In the genomic region with DNA sequence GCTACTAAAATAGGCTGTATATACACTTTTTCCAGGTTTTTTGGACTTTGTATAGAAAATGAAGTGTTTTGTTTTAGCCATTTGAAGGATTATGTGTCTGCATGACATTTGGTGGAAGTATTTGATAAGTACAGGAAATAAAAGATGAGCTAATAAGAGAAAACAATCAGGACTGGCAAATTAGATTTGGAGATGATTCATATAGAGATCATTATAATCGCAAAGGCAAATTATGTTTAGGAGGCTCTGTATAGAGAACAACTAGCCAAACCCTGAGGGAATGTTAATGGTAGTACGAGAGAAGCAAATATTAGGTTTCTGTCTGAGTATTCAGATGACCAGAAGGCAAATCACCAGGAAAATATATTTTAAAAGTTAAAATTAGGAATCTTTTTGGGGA, we compare ENCODE assay signal across 23 cellular contexts. TPM values are rescaled to one million over a fixed set of nuclear protein-coding genes. Genes with fewer than 3 reads are reported as not detected.
DNase-seq lines count a peak whose midpoint lies in the region; ATAC-seq and TF ChIP-seq lines count a peak whose summit lies in the region.
"Had no signal": no experiment of that assay in that cellular context is flagged by ENCODE, and none has a peak within 500 bp of the region (broad histone marks: within the 10 kb centered on the region; RNA-seq: fewer than 3 reads in every experiment).

No MANE protein-coding gene starts in this region.

- peaks cover 56% of the 10 kb centered on the region for H3K4me1 ChIP-seq in left ventricle myocardium inferior
- H3K4me1 ChIP-seq in mucosa of descending colon (ENCODE audit: low read depth), result no peaks in the 10 kb centered on the region

- DNase-seq in left ventricle myocardium inferior, result no peak
- no peak for DNase-seq in left ventricle myocardium superior
- peak; percentile 17 for DNase-seq in foreskin melanocyte
- DNase-seq in NCI-H345 (lab: John Stamatoyannopoulos, UW), result no peak
- no peak for DNase-seq in mucosa of descending colon
- DNase-seq: COR-L47, EL, GDM1, HCEC 1CT, Kasumi-1, MV-4-11, NCI-H1105, NCI-H2029, NCI-H526 treated with DMSO at 0.1 percent for 48 hours, PC-9, SJCRH30 had no signal

- H3K27ac ChIP-seq in left ventricle myocardium inferior (replicated peaks), result peak overlapping the region; percentile 53
- H3K27ac ChIP-seq: HL-60, PC-9, SJCRH30 had no signal

- TF ChIP-seq CTCF in left ventricle myocardium inferior (IDR thresholded peaks at IDR 0.05; ENCODE audit: borderline replicate concordance) (no peak), mucosa of descending colon (IDR thresholded peaks at IDR 0.05) (no peak)

- no peak overlapping the region for H3K4me3 ChIP-seq in left ventricle myocardium inferior
- H3K4me3 ChIP-seq in mucosa of descending colon, result no peak overlapping the region
- H3K4me3 ChIP-seq: GM12878, PC-9, SJCRH30 had no signal

- no peaks in the 10 kb centered on the region for H3K27me3 ChIP-seq in left ventricle myocardium inferior (ENCODE audit: low read depth)
- H3K27me3 ChIP-seq: SJCRH30 had no signal

- ATAC-seq in left ventricle myocardium superior (no peak), SK-N-SH treated with all-trans-retinoic acid at 6 μM for 48 hours (peak; percentile 84), GM19023 (IDR thresholded peaks at IDR 0.05; ENCODE audit: unreplicated experiment) (no peak), mucosa of descending colon (no peak)
- ATAC-seq: GM12878, Right ventricle myocardium inferior had no signal

- intact Hi-C loops in left ventricle myocardium inferior (cut with micrococcal nuclease) (no loop called here), left ventricle myocardium superior (cut with micrococcal nuclease) (no loop called here), mucosa of descending colon (cut with DNase I, micrococcal nuclease) (no loop called here)

- no peaks in the 10 kb centered on the region for H3K36me3 ChIP-seq in left ventricle myocardium inferior
- no peaks in the 10 kb centered on the region for H3K36me3 ChIP-seq in mucosa of descending colon (ENCODE audit: low read depth)
- H3K36me3 ChIP-seq: SJCRH30 had no signal

- H3K9me3 ChIP-seq in left ventricle myocardium inferior (replicated peaks) (no peaks in the 10 kb centered on the region), mucosa of descending colon (no peaks in the 10 kb centered on the region)
- H3K9me3 ChIP-seq: SJCRH30 had no signal

TF ChIP-seq in SK-N-SH treated with all-trans-retinoic acid at 6 μM for 48 hours, 23 proteins besides CTCF, POLR2A, EP300 and RAD21:
- TF ChIP-seq TCF4 (CRISPR knock-in tag; IDR thresholded peaks at IDR 0.05; ENCODE audit: borderline replicate concordance) (0 out of 2 replicates have a peak, but pooled peaks have one; percentile 20), TSHZ2 (CRISPR knock-in tag; IDR thresholded peaks at IDR 0.05) (no peak), TOX (CRISPR knock-in tag; IDR thresholded peaks at IDR 0.05; ENCODE audit: borderline replicate concordance) (no peak), CREB5 (CRISPR knock-in tag; IDR thresholded peaks at IDR 0.05; ENCODE audit: low read depth) (0 out of 2 replicates have a peak, but pooled peaks have one; percentile 46), ISL1 (CRISPR knock-in tag; IDR thresholded peaks at IDR 0.05) (peak; percentile 88)
- TF ChIP-seq, protein P1, sequence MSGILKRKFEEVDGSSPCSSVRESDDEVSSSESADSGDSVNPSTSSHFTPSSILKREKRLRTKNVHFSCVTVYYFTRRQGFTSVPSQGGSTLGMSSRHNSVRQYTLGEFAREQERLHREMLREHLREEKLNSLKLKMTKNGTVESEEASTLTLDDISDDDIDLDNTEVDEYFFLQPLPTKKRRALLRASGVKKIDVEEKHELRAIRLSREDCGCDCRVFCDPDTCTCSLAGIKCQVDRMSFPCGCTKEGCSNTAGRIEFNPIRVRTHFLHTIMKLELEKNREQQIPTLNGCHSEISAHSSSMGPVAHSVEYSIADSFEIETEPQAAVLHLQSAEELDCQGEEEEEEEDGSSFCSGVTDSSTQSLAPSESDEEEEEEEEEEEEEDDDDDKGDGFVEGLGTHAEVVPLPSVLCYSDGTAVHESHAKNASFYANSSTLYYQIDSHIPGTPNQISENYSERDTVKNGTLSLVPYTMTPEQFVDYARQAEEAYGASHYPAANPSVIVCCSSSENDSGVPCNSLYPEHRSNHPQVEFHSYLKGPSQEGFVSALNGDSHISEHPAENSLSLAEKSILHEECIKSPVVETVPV (CRISPR knock-in tag; IDR thresholded peaks at IDR 0.05), result peak; percentile 35; the same call in 1 of the 2 replicates
- TF ChIP-seq, protein P2, sequence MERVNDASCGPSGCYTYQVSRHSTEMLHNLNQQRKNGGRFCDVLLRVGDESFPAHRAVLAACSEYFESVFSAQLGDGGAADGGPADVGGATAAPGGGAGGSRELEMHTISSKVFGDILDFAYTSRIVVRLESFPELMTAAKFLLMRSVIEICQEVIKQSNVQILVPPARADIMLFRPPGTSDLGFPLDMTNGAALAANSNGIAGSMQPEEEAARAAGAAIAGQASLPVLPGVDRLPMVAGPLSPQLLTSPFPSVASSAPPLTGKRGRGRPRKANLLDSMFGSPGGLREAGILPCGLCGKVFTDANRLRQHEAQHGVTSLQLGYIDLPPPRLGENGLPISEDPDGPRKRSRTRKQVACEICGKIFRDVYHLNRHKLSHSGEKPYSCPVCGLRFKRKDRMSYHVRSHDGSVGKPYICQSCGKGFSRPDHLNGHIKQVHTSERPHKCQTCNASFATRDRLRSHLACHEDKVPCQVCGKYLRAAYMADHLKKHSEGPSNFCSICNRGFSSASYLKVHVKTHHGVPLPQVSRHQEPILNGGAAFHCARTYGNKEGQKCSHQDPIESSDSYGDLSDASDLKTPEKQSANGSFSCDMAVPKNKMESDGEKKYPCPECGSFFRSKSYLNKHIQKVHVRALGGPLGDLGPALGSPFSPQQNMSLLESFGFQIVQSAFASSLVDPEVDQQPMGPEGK (CRISPR knock-in tag; IDR thresholded peaks at IDR 0.05; ENCODE audit: borderline replicate concordance), result 0 out of 2 replicates have a peak, but pooled peaks have one; percentile 42

RNA-seq across cellular contexts. Expression of gene PLCL1, which starts 41.7 kb away (rescaled TPM):
- total RNA-seq in left ventricle myocardium inferior, result 78.6 TPM
- total RNA-seq in left ventricle myocardium superior, result 100 TPM
- 10 to 100 TPM in 1 of 3 donors, 1 to 10 TPM in 2; 1.6 to 10.6 (median 2.0) TPM for total RNA-seq in mucosa of descending colon
- total RNA-seq: A172, H1, PC-9, SJCRH30 had no signal
